In the genomic region with DNA sequence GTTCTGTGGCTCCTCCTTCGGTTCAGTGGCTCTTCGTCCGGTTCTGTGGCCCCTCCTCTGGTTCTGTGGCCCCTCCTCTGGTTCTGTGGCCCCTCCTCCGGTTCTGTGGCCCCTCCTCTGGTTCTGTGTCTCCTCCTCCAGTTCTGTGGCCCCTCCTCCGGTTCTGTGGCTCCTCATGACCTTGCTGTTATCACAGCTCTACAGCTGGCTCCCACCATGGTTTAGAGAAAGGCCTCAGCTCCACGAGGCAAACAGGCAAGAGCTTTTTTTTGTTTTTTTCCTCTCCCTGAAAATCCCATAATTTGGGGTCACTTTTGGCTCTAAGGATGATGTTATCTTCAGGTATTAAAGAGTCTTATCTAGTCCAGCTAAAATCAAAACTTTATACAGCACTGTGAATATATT, we compare ENCODE assay signal across 37 cellular contexts. TPM values are rescaled to one million over a fixed set of nuclear protein-coding genes. Genes with fewer than 3 reads are reported as not detected.
DNase-seq lines count a peak whose midpoint lies in the region; ATAC-seq and TF ChIP-seq lines count a peak whose summit lies in the region.
"Had no signal": no experiment of that assay in that cellular context is flagged by ENCODE, and none has a peak within 500 bp of the region (broad histone marks: within the 10 kb centered on the region; RNA-seq: fewer than 3 reads in every experiment).

No MANE protein-coding gene starts in this region.

- H3K27ac ChIP-seq in tibial nerve = no peak overlapping the region
- H3K27ac ChIP-seq: breast epithelium, esophagus muscularis mucosa, foreskin keratinocyte, GM23248, heart right ventricle, lower lobe of right lung, pancreas, uterus had no signal

- ATAC-seq in activated CD4-positive, alpha-beta T cell treated with anti-CD3 and anti-CD28 coated beads for 36 hours = no peak
- ATAC-seq: activated CD4-positive, CD25-positive, alpha-beta regulatory T cell treated with anti-CD3 and anti-CD28 coated beads, Interleukin-2, amount 50 U/mL, for 24 hours; foreskin keratinocyte; heart right ventricle; HepG2; lower lobe of right lung; Panc1; pancreas; right cardiac atrium had no signal

- POLR2A ChIA-PET in activated CD4-positive, alpha-beta T cell treated with anti-CD3 and anti-CD28 coated beads for 36 hours (lab: Charles Lee) = no interaction called here
- POLR2A ChIA-PET in activated CD4-positive, alpha-beta T cell treated with anti-CD3 and anti-CD28 coated beads, Interleukin-2, amount 10 ng/mL, durations not matched to agents 7 days and 5 days (lab: Charles Lee) = no interaction called here

- no peak overlapping the region for H3K4me3 Mint-ChIP-seq in activated CD4-positive, alpha-beta T cell treated with anti-CD3 and anti-CD28 coated beads for 36 hours
- H3K4me3 Mint-ChIP-seq in activated CD4-positive, alpha-beta T cell treated with anti-CD3 and anti-CD28 coated beads, Interleukin-2, amount 10 ng/mL, durations not matched to agents 7 days and 5 days = no peak overlapping the region
- no peak overlapping the region for H3K4me3 Mint-ChIP-seq in activated T-helper 2 cell treated with anti-CD3 and anti-CD28 coated beads, Interferon-gamma antibody, Interleukin-2, Interleukin-4, amounts not matched to agents 10 μg/mL and 5 μg/mL and 100 μg/mL, durations not matched to agents 14 hours and 24 hours and 36 hours (ENCODE audit: low read depth)
- H3K4me3 Mint-ChIP-seq: activated CD4-positive, alpha-beta memory T cell treated with anti-CD3 and anti-CD28 coated beads, Interleukin-2, amount 10 ng/mL, durations not matched to agents 7 days and 5 days; CD4-positive, alpha-beta memory T cell; endodermal cell; HFFc6; neural crest cell had no signal

- no peak for TF ChIP-seq POLR2A in tibial nerve (IDR thresholded peaks at IDR 0.05)

- intact Hi-C loops in activated CD4-positive, alpha-beta T cell treated with anti-CD3 and anti-CD28 coated beads for 36 hours (cut with DNase I, micrococcal nuclease) = no loop called here
- intact Hi-C loops in activated T-helper 2 cell treated with anti-CD3 and anti-CD28 coated beads, Interferon-gamma antibody, Interleukin-2, Interleukin-4, amounts not matched to agents 10 μg/mL and 5 μg/mL and 100 μg/mL, durations not matched to agents 14 hours and 24 hours and 36 hours (cut with micrococcal nuclease) = no loop called here
- intact Hi-C loops in posterior vena cava (cut with DNase I) = no loop called here

- no peak for DNase-seq in activated CD4-positive, alpha-beta T cell treated with anti-CD3 and anti-CD28 coated beads for 36 hours
- DNase-seq in activated CD4-positive, alpha-beta T cell treated with anti-CD3 and anti-CD28 coated beads, Interleukin-2, amount 10 ng/mL, durations not matched to agents 7 days and 5 days = no peak
- DNase-seq in NAMALWA (ENCODE audit: low spot score) (peak; percentile 60), posterior vena cava (ENCODE audit: low spot score) (peak; percentile 23), NCI-H187 (lab: John Stamatoyannopoulos, UW) (no peak), T-helper 1 cell (no peak), tibial nerve (ENCODE audit: low spot score in 2 of 2) (no peak)
- no peak for DNase-seq in activated T-helper 2 cell treated with anti-CD3 and anti-CD28 coated beads, Interferon-gamma antibody, Interleukin-2, Interleukin-4, amounts not matched to agents 10 μg/mL and 5 μg/mL and 100 μg/mL, durations not matched to agents 14 hours and 24 hours and 36 hours (ENCODE audit: low spot score)
- DNase-seq: 8988T; activated CD4-positive, alpha-beta memory T cell treated with anti-CD3 and anti-CD28 coated beads, Interleukin-2, amount 10 ng/mL, durations not matched to agents 7 days and 5 days; activated gamma-delta T cell; amygdala; CD4-positive, alpha-beta memory T cell; DMS 273 treated with DMSO at 0.1 percent for 48 hours; endodermal cell; foreskin keratinocyte; GM23248; heart right ventricle; HFFc6; lower lobe of right lung; NCI-H1092 treated with DMSO at 0.1 percent for 48 hours; NCI-H1930; NCI-H524; NK-92 treated with Interleukin-12 subunit alpha and Interleukin-12 subunit beta, amount 100 ng/mL, for 24 hours; pancreas; right cardiac atrium; SHP77 treated with DMSO at 0.1 percent for 48 hours; stimulated activated CD4-positive, alpha-beta T cell treated with anti-CD3 and anti-CD28 coated beads, Interleukin-4, amount 100 ng/mL, for 4 hours; stimulated activated naive CD4-positive, alpha-beta T cell treated with Interleukin-2 at 50 U/mL for 16 hours; T1000; uterus had no signal

- 80 to 82% methylated on average over 6 of the region's 6 CpGs for WGBS in tibial nerve, 2 donors

- no peak for TF ChIP-seq EP300 in tibial nerve (IDR thresholded peaks at IDR 0.05)

- peaks cover 4% of the 10 kb centered on the region for H3K9me3 Mint-ChIP-seq in activated CD4-positive, alpha-beta T cell treated with anti-CD3 and anti-CD28 coated beads for 36 hours (ENCODE audit: low read depth)
- peaks cover 3% of the 10 kb centered on the region for H3K9me3 Mint-ChIP-seq in activated CD4-positive, alpha-beta T cell treated with anti-CD3 and anti-CD28 coated beads, Interleukin-2, amount 10 ng/mL, durations not matched to agents 7 days and 5 days
- no peaks in the 10 kb centered on the region for H3K9me3 Mint-ChIP-seq in activated T-helper 2 cell treated with anti-CD3 and anti-CD28 coated beads, Interferon-gamma antibody, Interleukin-2, Interleukin-4, amounts not matched to agents 10 μg/mL and 5 μg/mL and 100 μg/mL, durations not matched to agents 14 hours and 24 hours and 36 hours
- H3K9me3 Mint-ChIP-seq: CD4-positive, alpha-beta memory T cell; neural crest cell had no signal

- CTCF ChIA-PET in activated CD4-positive, alpha-beta T cell treated with anti-CD3 and anti-CD28 coated beads for 36 hours (lab: Charles Lee) = interaction anchor here (0.7 kb wide), 1 partner anchor 790 kb away, joined by 3 read pairs; no protein-coding TSS in a partner anchor
- CTCF ChIA-PET in activated CD4-positive, alpha-beta T cell treated with anti-CD3 and anti-CD28 coated beads, Interleukin-2, amount 10 ng/mL, durations not matched to agents 7 days and 5 days (lab: Charles Lee) = interaction anchor here (0.5 kb wide), 1 partner anchor 295 kb away, joined by 3 read pairs; no protein-coding TSS in a partner anchor

- no peaks in the 10 kb centered on the region for H3K27me3 Mint-ChIP-seq in activated CD4-positive, alpha-beta T cell treated with anti-CD3 and anti-CD28 coated beads for 36 hours
- no peaks in the 10 kb centered on the region for H3K27me3 Mint-ChIP-seq in activated CD4-positive, alpha-beta T cell treated with anti-CD3 and anti-CD28 coated beads, Interleukin-2, amount 10 ng/mL, durations not matched to agents 7 days and 5 days
- no peaks in the 10 kb centered on the region for H3K27me3 Mint-ChIP-seq in activated T-helper 2 cell treated with anti-CD3 and anti-CD28 coated beads, Interferon-gamma antibody, Interleukin-2, Interleukin-4, amounts not matched to agents 10 μg/mL and 5 μg/mL and 100 μg/mL, durations not matched to agents 14 hours and 24 hours and 36 hours (ENCODE audit: low read depth)
- H3K27me3 Mint-ChIP-seq: activated CD4-positive, alpha-beta memory T cell treated with anti-CD3 and anti-CD28 coated beads, Interleukin-2, amount 10 ng/mL, durations not matched to agents 7 days and 5 days; CD4-positive, alpha-beta memory T cell had no signal

- H3K4me1 ChIP-seq in tibial nerve = peaks cover 0 to 7% (median 2%) of the 10 kb centered on the region in 4 donors
- H3K4me1 ChIP-seq: breast epithelium, foreskin keratinocyte, uterus had no signal

- no peaks in the 10 kb centered on the region for H3K36me3 Mint-ChIP-seq in activated CD4-positive, alpha-beta T cell treated with anti-CD3 and anti-CD28 coated beads for 36 hours (ENCODE audit: low read depth)
- H3K36me3 Mint-ChIP-seq in activated CD4-positive, alpha-beta T cell treated with anti-CD3 and anti-CD28 coated beads, Interleukin-2, amount 10 ng/mL, durations not matched to agents 7 days and 5 days (ENCODE audit: low read depth) = no peaks in the 10 kb centered on the region
- H3K36me3 Mint-ChIP-seq in activated T-helper 2 cell treated with anti-CD3 and anti-CD28 coated beads, Interferon-gamma antibody, Interleukin-2, Interleukin-4, amounts not matched to agents 10 μg/mL and 5 μg/mL and 100 μg/mL, durations not matched to agents 14 hours and 24 hours and 36 hours (ENCODE audit: low read depth) = no peaks in the 10 kb centered on the region
- H3K36me3 Mint-ChIP-seq: CD4-positive, alpha-beta memory T cell had no signal

- H3K36me3 ChIP-seq in tibial nerve = no peaks in the 10 kb centered on the region
- H3K36me3 ChIP-seq: breast epithelium, esophagus muscularis mucosa, heart right ventricle, lower lobe of right lung, pancreas, uterus had no signal

- peak overlapping the region; percentile 35 for H3K27ac Mint-ChIP-seq in activated CD4-positive, alpha-beta T cell treated with anti-CD3 and anti-CD28 coated beads for 36 hours
- H3K27ac Mint-ChIP-seq in activated CD4-positive, alpha-beta T cell treated with anti-CD3 and anti-CD28 coated beads, Interleukin-2, amount 10 ng/mL, durations not matched to agents 7 days and 5 days = no peak overlapping the region
- peak overlapping the region; percentile 17 for H3K27ac Mint-ChIP-seq in activated T-helper 2 cell treated with anti-CD3 and anti-CD28 coated beads, Interferon-gamma antibody, Interleukin-2, Interleukin-4, amounts not matched to agents 10 μg/mL and 5 μg/mL and 100 μg/mL, durations not matched to agents 14 hours and 24 hours and 36 hours
- H3K27ac Mint-ChIP-seq: activated CD4-positive, alpha-beta memory T cell treated with anti-CD3 and anti-CD28 coated beads, Interleukin-2, amount 10 ng/mL, durations not matched to agents 7 days and 5 days; endodermal cell; HFFc6 had no signal

- no peak for TF ChIP-seq CTCF in tibial nerve (IDR thresholded peaks at IDR 0.05)

- H3K4me1 Mint-ChIP-seq in activated CD4-positive, alpha-beta T cell treated with anti-CD3 and anti-CD28 coated beads for 36 hours = peaks cover 39% of the 10 kb centered on the region
- H3K4me1 Mint-ChIP-seq in activated CD4-positive, alpha-beta T cell treated with anti-CD3 and anti-CD28 coated beads, Interleukin-2, amount 10 ng/mL, durations not matched to agents 7 days and 5 days = peaks cover under 1% of the 10 kb centered on the region
- peaks cover 32% of the 10 kb centered on the region for H3K4me1 Mint-ChIP-seq in activated T-helper 2 cell treated with anti-CD3 and anti-CD28 coated beads, Interferon-gamma antibody, Interleukin-2, Interleukin-4, amounts not matched to agents 10 μg/mL and 5 μg/mL and 100 μg/mL, durations not matched to agents 14 hours and 24 hours and 36 hours (ENCODE audit: low read depth)
- H3K4me1 Mint-ChIP-seq: neural crest cell had no signal

- H3K9me3 ChIP-seq in tibial nerve = no peaks in the 10 kb centered on the region
- H3K9me3 ChIP-seq: breast epithelium, esophagus muscularis mucosa, heart right ventricle, lower lobe of right lung, pancreas, uterus had no signal

- H3K4me3 ChIP-seq in tibial nerve = no peak overlapping the region
- H3K4me3 ChIP-seq: breast epithelium, esophagus muscularis mucosa, GM23248, heart right ventricle, lower lobe of right lung, pancreas, uterus had no signal

- no peaks in the 10 kb centered on the region for H3K27me3 ChIP-seq in tibial nerve
- H3K27me3 ChIP-seq: breast epithelium, esophagus muscularis mucosa, foreskin keratinocyte, heart right ventricle, pancreas, uterus had no signal

RNA-seq across cellular contexts. Expression of a gene that starts 31.8 kb away (rescaled TPM):
- 10 to 100 TPM; 28.7 to 38.7 TPM for total RNA-seq in activated CD4-positive, alpha-beta T cell treated with anti-CD3 and anti-CD28 coated beads for 36 hours
- 10 to 100 TPM; 21.9 to 32.7 TPM for total RNA-seq in activated CD4-positive, alpha-beta T cell treated with anti-CD3 and anti-CD28 coated beads, Interleukin-2, amount 10 ng/mL, durations not matched to agents 7 days and 5 days
- total RNA-seq in activated T-helper 2 cell treated with anti-CD3 and anti-CD28 coated beads, Interferon-gamma antibody, Interleukin-2, Interleukin-4, amounts not matched to agents 10 μg/mL and 5 μg/mL and 100 μg/mL, durations not matched to agents 14 hours and 24 hours and 36 hours = 63.7 and 66.7 TPM in 2 replicates
- total RNA-seq in posterior vena cava (10 to 100 TPM; 24.0 to 29.2 TPM), tibial nerve (10 to 100 TPM; 27.6 to 34.3 (median 32.9) TPM)

Comparison
In these comparisons a context has a peak if more than half of its experiments do, and no peak if none do; other contexts are left out.
1. DNase-seq: peak in NAMALWA (single experiment) and posterior vena cava (single experiment); none in activated CD4-positive, alpha-beta T cell treated with anti-CD3 and anti-CD28 coated beads for 36 hours (single experiment), activated CD4-positive, alpha-beta T cell treated with anti-CD3 and anti-CD28 coated beads, Interleukin-2, amount 10 ng/mL, durations not matched to agents 7 days and 5 days (single experiment), activated T-helper 2 cell treated with anti-CD3 and anti-CD28 coated beads, Interferon-gamma antibody, Interleukin-2, Interleukin-4, amounts not matched to agents 10 μg/mL and 5 μg/mL and 100 μg/mL, durations not matched to agents 14 hours and 24 hours and 36 hours (single experiment), NCI-H187 (0 of 2), T-helper 1 cell (0 of 5) and tibial nerve (0 of 2).